In the genomic region with DNA sequence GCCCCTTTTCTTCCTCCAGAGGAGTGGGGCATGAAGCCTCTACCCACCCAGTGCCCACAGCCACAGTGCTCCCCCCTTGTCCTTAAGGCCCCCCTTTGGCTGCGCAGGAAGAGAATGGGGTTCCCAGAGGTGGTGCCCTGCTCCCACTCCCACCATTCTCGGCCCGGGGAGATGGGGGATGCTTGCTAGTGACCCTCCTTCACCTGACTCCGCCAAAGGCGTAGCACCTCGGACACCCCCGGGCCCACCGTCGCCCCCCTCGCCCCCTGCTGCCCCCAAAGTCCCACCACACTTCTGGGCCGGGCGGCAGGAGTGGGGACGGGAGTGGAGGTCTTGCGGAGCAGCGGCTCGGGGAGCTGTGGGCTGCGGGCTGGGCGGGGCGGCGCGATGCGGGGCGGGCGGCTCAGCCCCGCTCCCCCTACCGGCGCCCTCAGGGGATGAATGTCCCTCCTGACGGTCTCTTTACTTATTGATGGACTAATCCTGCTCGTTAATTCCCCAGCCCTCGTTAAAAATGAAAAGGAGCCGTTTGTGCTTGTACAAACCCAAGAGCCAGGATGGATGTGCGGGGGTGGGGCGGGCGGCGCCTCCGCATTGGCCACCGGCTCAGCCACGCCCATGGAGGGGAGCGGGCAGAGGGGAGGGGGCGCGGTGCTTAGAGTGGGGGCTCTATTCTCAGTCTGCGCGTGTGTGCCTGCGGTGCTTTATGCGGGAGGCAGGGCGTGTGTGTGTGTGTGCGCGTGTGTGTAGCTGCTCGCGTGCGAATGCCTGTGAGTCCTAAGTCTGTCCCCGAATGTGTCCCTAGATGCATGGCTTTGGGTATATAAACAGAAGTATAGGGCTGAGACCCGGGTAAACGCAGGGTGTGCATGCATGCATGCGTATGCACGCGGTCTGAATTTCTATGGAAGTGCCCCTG, we compare ENCODE assay signal across 11 cellular contexts. TPM values are rescaled to one million over a fixed set of nuclear protein-coding genes. Genes with fewer than 3 reads are reported as not detected.
DNase-seq lines count a peak whose midpoint lies in the region; ATAC-seq and TF ChIP-seq lines count a peak whose summit lies in the region.
"Had no signal": no experiment of that assay in that cellular context is flagged by ENCODE, and none has a peak within 500 bp of the region (broad histone marks: within the 10 kb centered on the region; RNA-seq: fewer than 3 reads in every experiment).

No MANE protein-coding gene starts in this region.

- H3K36me3 Mint-ChIP-seq in brain: no peaks in the 10 kb centered on the region
- H3K36me3 Mint-ChIP-seq in natural killer cell treated with Interleukin-12 subunit alpha and Interleukin-12 subunit beta and Interleukin-15 and Interleukin-18, amount 100 ng/mL, for 72 hours: no peaks in the 10 kb centered on the region
- H3K36me3 Mint-ChIP-seq in stimulated activated effector memory CD8-positive, alpha-beta T cell treated with anti-CD3 and anti-CD28 coated beads, Interleukin-12 subunit alpha, Interleukin-12 subunit beta, amount 100 ng/mL, for 72 hours: no peaks in the 10 kb centered on the region

- no peak for ATAC-seq in HG03039 (IDR thresholded peaks at IDR 0.05; ENCODE audit: unreplicated experiment)
- no peak for ATAC-seq in natural killer cell treated with Interleukin-12 subunit alpha and Interleukin-12 subunit beta and Interleukin-15 and Interleukin-18, amount 100 ng/mL, for 72 hours
- ATAC-seq in stimulated activated effector memory CD8-positive, alpha-beta T cell treated with anti-CD3 and anti-CD28 coated beads, Interleukin-12 subunit alpha, Interleukin-12 subunit beta, amount 100 ng/mL, for 72 hours: no peak

- H3K27me3 Mint-ChIP-seq in brain: peaks cover 14% of the 10 kb centered on the region
- H3K27me3 Mint-ChIP-seq in natural killer cell treated with Interleukin-12 subunit alpha and Interleukin-12 subunit beta and Interleukin-15 and Interleukin-18, amount 100 ng/mL, for 72 hours: peaks cover 42 to 46% of the 10 kb centered on the region in 2 donors

- H3K4me1 Mint-ChIP-seq in brain: peaks cover 53% of the 10 kb centered on the region
- H3K4me1 Mint-ChIP-seq in natural killer cell treated with Interleukin-12 subunit alpha and Interleukin-12 subunit beta and Interleukin-15 and Interleukin-18, amount 100 ng/mL, for 72 hours (ENCODE audit: low read depth in 2 of 2): no peaks in the 10 kb centered on the region
- peaks cover 26% of the 10 kb centered on the region for H3K4me1 Mint-ChIP-seq in stimulated activated effector memory CD8-positive, alpha-beta T cell treated with anti-CD3 and anti-CD28 coated beads, Interleukin-12 subunit alpha, Interleukin-12 subunit beta, amount 100 ng/mL, for 72 hours

- no peak for TF ChIP-seq CTCF in NB4 (IDR thresholded peaks at IDR 0.05; ENCODE audit: low read depth, low read length)
- TF ChIP-seq CTCF in brain (conservative IDR thresholded peaks at IDR 0.05): peak; percentile 48 to 65

- DNase-seq in COR-L47 (lab: John Stamatoyannopoulos, UW) (peak; percentile 46), NB4 (ENCODE audit: low read depth) (peak; percentile 26), left kidney (ENCODE audit: low read depth, low spot score) (peak; percentile 71), HK-2 (ENCODE audit: unreplicated experiment) (no peak)
- no peak for DNase-seq in natural killer cell treated with Interleukin-12 subunit alpha and Interleukin-12 subunit beta and Interleukin-15 and Interleukin-18, amount 100 ng/mL, for 72 hours (ENCODE audit: low spot score)
- no peak for DNase-seq in stimulated activated effector memory CD8-positive, alpha-beta T cell treated with anti-CD3 and anti-CD28 coated beads, Interleukin-12 subunit alpha, Interleukin-12 subunit beta, amount 100 ng/mL, for 72 hours (ENCODE audit: low spot score in 2 of 2)
- DNase-seq: right lobe of liver, SHP77 treated with DMSO at 0.1 percent for 48 hours had no signal

- no peaks in the 10 kb centered on the region for H3K9me3 Mint-ChIP-seq in brain
- no peaks in the 10 kb centered on the region for H3K9me3 Mint-ChIP-seq in natural killer cell treated with Interleukin-12 subunit alpha and Interleukin-12 subunit beta and Interleukin-15 and Interleukin-18, amount 100 ng/mL, for 72 hours
- H3K9me3 Mint-ChIP-seq in stimulated activated effector memory CD8-positive, alpha-beta T cell treated with anti-CD3 and anti-CD28 coated beads, Interleukin-12 subunit alpha, Interleukin-12 subunit beta, amount 100 ng/mL, for 72 hours: no peaks in the 10 kb centered on the region

- peak overlapping the region; percentile 69 to 87 (median 79) for H3K4me3 Mint-ChIP-seq in brain
- H3K4me3 Mint-ChIP-seq in natural killer cell treated with Interleukin-12 subunit alpha and Interleukin-12 subunit beta and Interleukin-15 and Interleukin-18, amount 100 ng/mL, for 72 hours: no peak overlapping the region
- H3K4me3 Mint-ChIP-seq in stimulated activated effector memory CD8-positive, alpha-beta T cell treated with anti-CD3 and anti-CD28 coated beads, Interleukin-12 subunit alpha, Interleukin-12 subunit beta, amount 100 ng/mL, for 72 hours: no peak overlapping the region

- no peak overlapping the region for H3K4me3 ChIP-seq in NB4 (ENCODE audit: low read depth, low read length)
- H3K4me3 ChIP-seq: right lobe of liver had no signal

- peak overlapping the region in 3 of 5 experiments; percentile 69 to 96 (median 85) for H3K27ac Mint-ChIP-seq in brain
- H3K27ac Mint-ChIP-seq in natural killer cell treated with Interleukin-12 subunit alpha and Interleukin-12 subunit beta and Interleukin-15 and Interleukin-18, amount 100 ng/mL, for 72 hours: no peak overlapping the region
- H3K27ac Mint-ChIP-seq in stimulated activated effector memory CD8-positive, alpha-beta T cell treated with anti-CD3 and anti-CD28 coated beads, Interleukin-12 subunit alpha, Interleukin-12 subunit beta, amount 100 ng/mL, for 72 hours: no peak overlapping the region

- no peak for TF ChIP-seq POLR2A in NB4 (IDR thresholded peaks at IDR 0.05; ENCODE audit: extremely low read depth, insufficient read length)

RNA-seq across cellular contexts. Expression of a gene that starts 25.6 kb away (rescaled TPM):
- 24.6 TPM for polyA plus RNA-seq in brain (ENCODE audit: insufficient read depth, low read depth, low replicate concordance)
- total RNA-seq in natural killer cell treated with Interleukin-12 subunit alpha and Interleukin-12 subunit beta and Interleukin-15 and Interleukin-18, amount 100 ng/mL, for 72 hours: not detected

RNA-seq across cellular contexts. Expression of a gene that starts 46.8 kb away (rescaled TPM):
- polyA plus RNA-seq in brain (ENCODE audit: insufficient read depth, low read depth, low replicate concordance): 5.1 TPM
- total RNA-seq in natural killer cell treated with Interleukin-12 subunit alpha and Interleukin-12 subunit beta and Interleukin-15 and Interleukin-18, amount 100 ng/mL, for 72 hours: not detected
- total RNA-seq: right lobe of liver had no signal
- polyA plus RNA-seq: keratinocyte had no signal

Comparison
In these comparisons a context has a peak if more than half of its experiments do, and no peak if none do; other contexts are left out.
1. DNase-seq: peak in COR-L47 (single experiment), NB4 (single experiment) and left kidney (single experiment); none in HK-2 (single experiment), natural killer cell treated with Interleukin-12 subunit alpha and Interleukin-12 subunit beta and Interleukin-15 and Interleukin-18, amount 100 ng/mL, for 72 hours (single experiment) and stimulated activated effector memory CD8-positive, alpha-beta T cell treated with anti-CD3 and anti-CD28 coated beads, Interleukin-12 subunit alpha, Interleukin-12 subunit beta, amount 100 ng/mL, for 72 hours (0 of 2).
2. H3K27ac Mint-ChIP-seq: peak in brain (3 of 5); none in natural killer cell treated with Interleukin-12 subunit alpha and Interleukin-12 subunit beta and Interleukin-15 and Interleukin-18, amount 100 ng/mL, for 72 hours (0 of 2) and stimulated activated effector memory CD8-positive, alpha-beta T cell treated with anti-CD3 and anti-CD28 coated beads, Interleukin-12 subunit alpha, Interleukin-12 subunit beta, amount 100 ng/mL, for 72 hours (single experiment).
3. H3K4me3 Mint-ChIP-seq: peak in brain (5 of 5); none in natural killer cell treated with Interleukin-12 subunit alpha and Interleukin-12 subunit beta and Interleukin-15 and Interleukin-18, amount 100 ng/mL, for 72 hours (single experiment) and stimulated activated effector memory CD8-positive, alpha-beta T cell treated with anti-CD3 and anti-CD28 coated beads, Interleukin-12 subunit alpha, Interleukin-12 subunit beta, amount 100 ng/mL, for 72 hours (single experiment).